Comparison of ENCODE assay signal across 2 cellular contexts in genomic region chr6:72042088-72042487, GRCh38.
TF ChIP-seq lines count a peak whose summit lies in the region.

No MANE protein-coding gene starts in this region.

TF ChIP-seq in SK-N-SH, 30 proteins besides CTCF, POLR2A, EP300 and RAD21 (continued from another document):
- TF ChIP-seq, protein P1, sequence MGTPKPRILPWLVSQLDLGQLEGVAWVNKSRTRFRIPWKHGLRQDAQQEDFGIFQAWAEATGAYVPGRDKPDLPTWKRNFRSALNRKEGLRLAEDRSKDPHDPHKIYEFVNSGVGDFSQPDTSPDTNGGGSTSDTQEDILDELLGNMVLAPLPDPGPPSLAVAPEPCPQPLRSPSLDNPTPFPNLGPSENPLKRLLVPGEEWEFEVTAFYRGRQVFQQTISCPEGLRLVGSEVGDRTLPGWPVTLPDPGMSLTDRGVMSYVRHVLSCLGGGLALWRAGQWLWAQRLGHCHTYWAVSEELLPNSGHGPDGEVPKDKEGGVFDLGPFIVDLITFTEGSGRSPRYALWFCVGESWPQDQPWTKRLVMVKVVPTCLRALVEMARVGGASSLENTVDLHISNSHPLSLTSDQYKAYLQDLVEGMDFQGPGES (IDR thresholded peaks at IDR 0.05; ENCODE audit: low read depth, low read length), result no peak
- TF ChIP-seq YY1 (IDR thresholded peaks at IDR 0.05; ENCODE audit: low read depth), result no peak
- TF ChIP-seq CHD2 (IDR thresholded peaks at IDR 0.05; ENCODE audit: low read length, partially characterized antibody), result no peak
- no peak for TF ChIP-seq FOXJ3 (CRISPR knock-in tag; IDR thresholded peaks at IDR 0.05)
- no peak for TF ChIP-seq RCOR1 (IDR thresholded peaks at IDR 0.05; ENCODE audit: low read length)
- no peak for TF ChIP-seq TEAD4 (IDR thresholded peaks at IDR 0.05; ENCODE audit: borderline replicate concordance, insufficient read depth)
- no peak for TF ChIP-seq ELF1 (IDR thresholded peaks at IDR 0.05)

TF ChIP-seq in SK-N-SH treated with all-trans-retinoic acid at 6 μM for 48 hours, 23 proteins besides CTCF, POLR2A, EP300 and RAD21 (continued from another document):
- TF ChIP-seq, protein P2, sequence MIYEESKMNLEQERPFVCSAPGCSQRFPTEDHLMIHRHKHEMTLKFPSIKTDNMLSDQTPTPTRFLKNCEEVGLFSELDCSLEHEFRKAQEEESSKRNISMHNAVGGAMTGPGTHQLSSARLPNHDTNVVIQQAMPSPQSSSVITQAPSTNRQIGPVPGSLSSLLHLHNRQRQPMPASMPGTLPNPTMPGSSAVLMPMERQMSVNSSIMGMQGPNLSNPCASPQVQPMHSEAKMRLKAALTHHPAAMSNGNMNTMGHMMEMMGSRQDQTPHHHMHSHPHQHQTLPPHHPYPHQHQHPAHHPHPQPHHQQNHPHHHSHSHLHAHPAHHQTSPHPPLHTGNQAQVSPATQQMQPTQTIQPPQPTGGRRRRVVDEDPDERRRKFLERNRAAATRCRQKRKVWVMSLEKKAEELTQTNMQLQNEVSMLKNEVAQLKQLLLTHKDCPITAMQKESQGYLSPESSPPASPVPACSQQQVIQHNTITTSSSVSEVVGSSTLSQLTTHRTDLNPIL (CRISPR knock-in tag; IDR thresholded peaks at IDR 0.05; ENCODE audit: low read depth), result no peak
- TF ChIP-seq POU6F1 (CRISPR knock-in tag; IDR thresholded peaks at IDR 0.05; ENCODE audit: borderline replicate concordance, low read depth), result no peak
- no peak for TF ChIP-seq ZC3H10 (CRISPR knock-in tag; IDR thresholded peaks at IDR 0.05)
- TF ChIP-seq TOX (CRISPR knock-in tag; IDR thresholded peaks at IDR 0.05; ENCODE audit: borderline replicate concordance), result no peak
